Comparison of ENCODE assay signal across 19 cellular contexts in the genomic region with DNA sequence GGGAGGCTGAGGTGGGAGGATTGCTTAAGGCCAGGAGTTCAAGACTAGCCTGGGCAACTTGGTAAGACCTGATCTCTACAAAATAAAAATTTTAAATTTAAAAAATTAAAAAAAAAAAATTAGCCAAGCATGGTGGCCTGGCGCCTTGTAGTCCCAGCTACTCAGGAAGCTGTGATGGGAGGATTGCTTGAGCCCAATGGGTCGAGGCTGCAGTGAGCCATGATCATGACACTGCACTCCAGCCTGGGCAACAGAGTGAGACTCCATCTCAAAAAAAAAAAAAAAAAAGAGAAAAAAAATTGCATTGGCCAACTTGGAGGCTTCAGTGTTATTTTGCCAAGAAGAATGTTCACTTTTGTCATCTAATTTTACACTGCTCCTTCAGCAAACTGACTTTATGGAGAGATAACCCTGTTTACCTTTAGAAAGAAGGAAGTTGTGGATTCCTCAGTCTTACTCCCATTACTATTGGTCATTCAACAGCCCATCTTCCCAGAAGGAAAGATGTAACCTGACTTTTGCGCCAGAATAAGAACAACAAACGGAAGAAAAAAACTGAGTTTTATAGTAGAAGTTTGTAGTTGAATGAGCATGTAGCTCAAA.
"Had no signal": no experiment of that assay in that cellular context is flagged by ENCODE, and none has a peak within 500 bp of the region (broad histone marks: within the 10 kb centered on the region; RNA-seq: fewer than 3 reads in every experiment).

No MANE protein-coding gene starts in this region.

- H3K4me1 Mint-ChIP-seq: nephron had no signal

- H3K4me3 Mint-ChIP-seq: mesothelial cell of epicardium, nephron, type B pancreatic cell had no signal

- H3K27ac ChIP-seq: breast epithelium, gastrocnemius medialis, suprapubic skin, WERI-Rb-1 had no signal

- DNase-seq: activated CD4-positive, alpha-beta T cell treated with anti-CD3 and anti-CD28 coated beads for 1 hour; activated naive CD4-positive, alpha-beta T cell treated with Interleukin-2 at 50 U/mL for 16 hours; effector CD4-positive, alpha-beta T cell; gastrocnemius medialis; head of caudate nucleus; kidney; stimulated activated CD4-positive, alpha-beta T cell treated with anti-CD3 and anti-CD28 coated beads, Interleukin-1b, Interleukin-23, amount 100 ng/mL, for 48 hours; stimulated activated CD8-positive, alpha-beta memory T cell treated with anti-CD3 and anti-CD28 coated beads, Interleukin-4, amount 100 ng/mL, for 48 hours; stimulated activated naive CD8-positive, alpha-beta T cell treated with anti-CD3 and anti-CD28 coated beads, Interleukin-15, Interleukin-2, amounts not matched to agents 100 U/mL and 50 U/mL, for 24 hours; WERI-Rb-1 had no signal

- H3K4me3 ChIP-seq: breast epithelium, gastrocnemius medialis, lung, suprapubic skin had no signal

- H3K36me3 ChIP-seq: breast epithelium, gastrocnemius medialis had no signal

- ATAC-seq: activated T-helper 17 cell treated with anti-CD3 and anti-CD28 coated beads, Interleukin-2, amount 50 U/mL, for 72 hours; esophagus mucosa; gastrocnemius medialis; left lobe of liver; stimulated activated naive CD8-positive, alpha-beta T cell treated with anti-CD3 and anti-CD28 coated beads, Interleukin-15, Interleukin-2, amounts not matched to agents 100 U/mL and 50 U/mL, for 24 hours had no signal

- H3K27me3 ChIP-seq: breast epithelium, gastrocnemius medialis, suprapubic skin had no signal

- H3K27ac Mint-ChIP-seq: activated T-helper 17 cell treated with anti-CD3 and anti-CD28 coated beads, Interleukin-2, amount 50 U/mL, for 72 hours; nephron had no signal

- H3K9me3 Mint-ChIP-seq: activated T-helper 17 cell treated with anti-CD3 and anti-CD28 coated beads, Interleukin-2, amount 50 U/mL, for 72 hours; mesothelial cell of epicardium; nephron; type B pancreatic cell had no signal

- H3K27me3 Mint-ChIP-seq: activated T-helper 17 cell treated with anti-CD3 and anti-CD28 coated beads, Interleukin-2, amount 50 U/mL, for 72 hours; type B pancreatic cell had no signal

- H3K9me3 ChIP-seq: breast epithelium, gastrocnemius medialis, suprapubic skin had no signal
